26 cellular contexts compared by ENCODE assay signal in the genomic region with DNA sequence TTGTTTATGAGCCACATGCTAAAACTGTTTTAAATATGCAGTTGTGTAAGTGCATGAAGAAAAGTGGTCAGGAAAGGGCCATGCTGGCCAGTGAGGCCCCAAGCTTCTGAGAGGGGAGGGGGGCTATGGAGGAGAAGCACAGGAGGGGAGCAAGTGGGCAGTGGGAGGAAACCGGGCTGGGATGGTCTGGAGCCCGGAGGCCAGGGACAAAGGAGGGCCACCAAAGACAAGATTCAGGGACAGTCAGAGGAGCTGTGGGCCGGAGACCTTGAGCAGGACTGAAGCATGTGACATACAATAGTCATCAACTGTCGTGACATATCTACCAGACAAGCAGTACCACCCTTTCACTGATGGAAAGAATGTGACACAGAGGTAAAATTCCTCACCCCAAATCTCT.
"Had no signal": no experiment of that assay in that cellular context is flagged by ENCODE, and none has a peak within 500 bp of the region (broad histone marks: within the 10 kb centered on the region; RNA-seq: fewer than 3 reads in every experiment).

No MANE protein-coding gene starts in this region.

- H3K4me3 ChIP-seq: pancreas, right lobe of liver, sigmoid colon, stomach, thoracic aorta, thyroid gland, tibial nerve, upper lobe of left lung, uterus had no signal

- DNase-seq: naive B cell; naive thymus-derived CD8-positive, alpha-beta T cell; nephron progenitor cell; nucleus accumbens; retina; right cardiac atrium; right lobe of liver; sigmoid colon; small intestine; stimulated activated CD4-positive, alpha-beta T cell treated with anti-CD3 and anti-CD28 coated beads, Interleukin-15, amount 100 ng/mL, for 24 hours; stimulated activated CD4-positive, alpha-beta T cell treated with anti-CD3 and anti-CD28 coated beads, Interleukin-2, amount 100 ng/mL, for 24 hours; stimulated activated CD4-positive, alpha-beta T cell treated with anti-CD3 and anti-CD28 coated beads, Interleukin-2, amount 100 ng/mL, for 48 hours; stimulated activated CD4-positive, alpha-beta T cell treated with anti-CD3 and anti-CD28 coated beads, Interleukin-4, amount 100 ng/mL, for 24 hours; stimulated activated naive B cell treated with anti-CD40 and anti-IgM and Interleukin-4, amounts not matched to agents 10 μg/mL and 1 μg/mL and 100 μg/mL, for 72 hours; stimulated activated naive CD4-positive, alpha-beta T cell treated with Interleukin-2 at 50 U/mL for 16 hours; stomach; thyroid gland; trophoblast cell; upper lobe of left lung; uterus had no signal

- H3K27ac ChIP-seq: neutrophil, pancreas, right lobe of liver, sigmoid colon, stomach, thoracic aorta, thyroid gland, tibial nerve, upper lobe of left lung, uterus had no signal

- H3K27me3 ChIP-seq: neutrophil, pancreas, right lobe of liver, sigmoid colon, stomach, thyroid gland, tibial nerve, upper lobe of left lung, uterus had no signal

- ATAC-seq: naive thymus-derived CD8-positive, alpha-beta T cell; natural killer cell treated with Interleukin-12 subunit alpha and Interleukin-12 subunit beta and Interleukin-15 and Interleukin-18, amount 100 ng/mL, for 72 hours; pancreas; right cardiac atrium; right lobe of liver; stimulated activated effector memory CD8-positive, alpha-beta T cell treated with anti-CD3 and anti-CD28 coated beads, Interleukin-12 subunit alpha, Interleukin-12 subunit beta, amount 100 ng/mL, for 72 hours; stimulated activated naive B cell treated with anti-CD40 and anti-IgM and Interleukin-4, amounts not matched to agents 10 μg/mL and 1 μg/mL and 100 μg/mL, for 72 hours had no signal

- H3K36me3 ChIP-seq: neutrophil, pancreas, right lobe of liver, sigmoid colon, stomach, thoracic aorta, thyroid gland, tibial nerve, upper lobe of left lung, uterus had no signal

- H3K9me3 ChIP-seq: neutrophil, pancreas, right lobe of liver, sigmoid colon, stomach, thoracic aorta, thyroid gland, tibial nerve, upper lobe of left lung, uterus had no signal

- H3K4me1 ChIP-seq: pancreas, right lobe of liver, sigmoid colon, stomach, thyroid gland, tibial nerve, upper lobe of left lung, uterus had no signal
